8 cellular contexts compared by ENCODE assay signal in genomic region chr13:76879211-76879875, GRCh38. TPM values are rescaled to one million over a fixed set of nuclear protein-coding genes. Genes with fewer than 3 reads are reported as not detected.
DNase-seq lines count a peak whose midpoint lies in the region; ATAC-seq and TF ChIP-seq lines count a peak whose summit lies in the region.

No MANE protein-coding gene starts in this region.

- TF ChIP-seq CTCF in foreskin fibroblast (IDR thresholded peaks at IDR 0.05; ENCODE audit: low read depth, low read length) = no peak

- intact Hi-C loops in sciatic nerve (cut with DNase I) = no loop called here

- H3K4me3 ChIP-seq in foreskin fibroblast (ENCODE audit: low read depth in 1 of 2, low read length in 2 of 2) = no peak overlapping the region

- peak; percentile 85 for DNase-seq in ELR (ENCODE audit: low read depth)
- peak; percentile 54 for DNase-seq in H4 (ENCODE audit: low spot score)
- peak; percentile 99 for DNase-seq in MV-4-11 (lab: John Stamatoyannopoulos, UW)
- peak; percentile 47 for DNase-seq in activated T-cell treated with anti-CD3 and anti-CD28 coated beads for 4 hours
- peak; percentile 92 to 93 for DNase-seq in foreskin fibroblast
- DNase-seq in sciatic nerve (ENCODE audit: low spot score) = peak; percentile 72
- no peak for DNase-seq in NCI-H2081 (lab: John Stamatoyannopoulos, UW)
- no peak for DNase-seq in COR-L47 (lab: John Stamatoyannopoulos, UW)

- ATAC-seq in sciatic nerve = peak; percentile 90

RNA-seq across cellular contexts. Expression of gene KCTD12, which starts 6.9 kb away (rescaled TPM):
- total RNA-seq in H4 (2014; rRNA removed; shearing (Covaris generic)) = 2.2 and 2.7 TPM in 2 replicates
- total RNA-seq in sciatic nerve = 202 TPM

Comparison
In these comparisons a context has a peak if more than half of its experiments do, and no peak if none do; other contexts are left out.
1. DNase-seq: peak in ELR (single experiment), H4 (single experiment), MV-4-11 (single experiment), activated T-cell treated with anti-CD3 and anti-CD28 coated beads for 4 hours (single experiment), foreskin fibroblast (2 of 2) and sciatic nerve (single experiment); none in NCI-H2081 (0 of 2) and COR-L47 (single experiment).
2. RNA of gene KCTD12, which starts 6.9 kb away (total RNA-seq): 202 TPM in sciatic nerve (single experiment); 2.2 to 2.7 TPM in H4; every median in the first group is over 10 times any median in the second.